Comparison of ENCODE assay signal across 8 cellular contexts in the genomic region with DNA sequence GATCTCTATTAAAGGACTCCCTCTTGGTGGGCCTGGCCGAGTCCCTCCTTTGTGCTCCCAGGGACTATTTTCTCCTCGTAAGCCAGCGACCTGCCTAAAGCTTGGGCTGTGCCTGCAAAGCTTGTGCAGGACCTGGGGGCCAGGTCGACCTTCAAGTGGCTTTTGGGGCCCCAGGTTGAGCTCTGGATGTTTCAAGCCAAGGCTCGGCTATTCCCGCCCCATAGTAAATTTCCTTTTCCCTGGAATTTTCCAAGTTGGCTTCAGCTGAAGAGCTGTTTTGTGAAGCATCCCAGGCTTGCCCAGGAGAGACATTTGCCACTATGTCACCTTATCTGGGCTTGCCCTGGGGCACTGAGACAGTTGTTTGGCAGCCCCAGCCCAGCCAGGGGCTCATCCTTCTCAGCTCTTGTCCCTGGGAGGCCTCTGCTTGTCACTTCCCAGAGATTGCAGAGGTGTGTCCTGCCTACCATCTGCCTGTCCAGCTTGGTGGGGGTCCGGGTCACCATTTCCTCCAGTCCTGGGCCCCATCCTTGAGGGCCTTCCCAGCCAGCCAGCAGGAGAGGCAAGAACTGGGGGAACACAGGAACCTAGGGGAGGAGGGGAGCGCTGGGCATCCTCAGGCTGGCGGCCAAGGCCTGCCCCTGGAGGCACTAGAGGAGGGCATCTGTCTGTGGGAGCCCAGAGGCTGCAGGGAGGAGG. TPM values are rescaled to one million over a fixed set of nuclear protein-coding genes. Genes with fewer than 3 reads are reported as not detected.
DNase-seq lines count a peak whose midpoint lies in the region; ATAC-seq and TF ChIP-seq lines count a peak whose summit lies in the region.

No MANE protein-coding gene starts in this region.

- peaks cover 38 to 41% of the 10 kb centered on the region in 2 donors for H3K4me1 Mint-ChIP-seq in natural killer cell treated with Interleukin-12 subunit alpha and Interleukin-12 subunit beta and Interleukin-15 and Interleukin-18, amount 100 ng/mL, for 72 hours (ENCODE audit: low read depth in 2 of 2)

- DNase-seq in coronary artery (ENCODE audit: low spot score) (no peak), GM10266 (ENCODE audit: extremely low spot score) (no peak)
- no peak for DNase-seq in natural killer cell treated with Interleukin-12 subunit alpha and Interleukin-12 subunit beta and Interleukin-15 and Interleukin-18, amount 100 ng/mL, for 72 hours (ENCODE audit: low spot score)
- no peak for DNase-seq in stimulated activated CD4-positive, alpha-beta T cell treated with anti-CD3 and anti-CD28 coated beads, Interleukin-4, amount 100 ng/mL, for 24 hours
- DNase-seq in effector CD4-positive, alpha-beta T cell = no peak

- H3K27ac Mint-ChIP-seq in natural killer cell treated with Interleukin-12 subunit alpha and Interleukin-12 subunit beta and Interleukin-15 and Interleukin-18, amount 100 ng/mL, for 72 hours = no peak overlapping the region

- H3K4me1 ChIP-seq in HUES6 (ENCODE audit: control insufficient read depth, insufficient read depth, low read length) = peaks cover 6% of the 10 kb centered on the region

- H3K9ac ChIP-seq in HUES6 (ENCODE audit: low read length) = peak overlapping the region; percentile 0

- H3K36me3 Mint-ChIP-seq in natural killer cell treated with Interleukin-12 subunit alpha and Interleukin-12 subunit beta and Interleukin-15 and Interleukin-18, amount 100 ng/mL, for 72 hours = peaks cover 8% of the 10 kb centered on the region

- H3K9me3 Mint-ChIP-seq in natural killer cell treated with Interleukin-12 subunit alpha and Interleukin-12 subunit beta and Interleukin-15 and Interleukin-18, amount 100 ng/mL, for 72 hours = no peaks in the 10 kb centered on the region

- H3K4me3 Mint-ChIP-seq in natural killer cell treated with Interleukin-12 subunit alpha and Interleukin-12 subunit beta and Interleukin-15 and Interleukin-18, amount 100 ng/mL, for 72 hours = peak overlapping the region; percentile 77

- H3K27ac ChIP-seq in 22Rv1 (peak overlapping the region; percentile 29; the same call in 1 of the 2 replicates), HUES6 (ENCODE audit: low read depth, low read length) (no peak overlapping the region), coronary artery (peak overlapping the region; percentile 40 to 72)

- H3K27me3 Mint-ChIP-seq in natural killer cell treated with Interleukin-12 subunit alpha and Interleukin-12 subunit beta and Interleukin-15 and Interleukin-18, amount 100 ng/mL, for 72 hours = no peaks in the 10 kb centered on the region

- H3K9me3 ChIP-seq in HUES6 (ENCODE audit: control insufficient read depth, insufficient read depth, low read depth, low read length) = no peaks in the 10 kb centered on the region

- no peaks in the 10 kb centered on the region for H3K27me3 ChIP-seq in HUES6 (ENCODE audit: control insufficient read depth, insufficient read depth, low read length)

- no peak for ATAC-seq in natural killer cell treated with Interleukin-12 subunit alpha and Interleukin-12 subunit beta and Interleukin-15 and Interleukin-18, amount 100 ng/mL, for 72 hours
- no peak for ATAC-seq in HG02610 (IDR thresholded peaks at IDR 0.05; ENCODE audit: unreplicated experiment)

- H3K36me3 ChIP-seq in HUES6 (ENCODE audit: control insufficient read depth, insufficient read depth, low read length) = peaks cover 43% of the 10 kb centered on the region

- no peak overlapping the region for H3K4me3 ChIP-seq in HUES6 (ENCODE audit: low read depth, low read length)
- H3K4me3 ChIP-seq in coronary artery = peak overlapping the region; percentile 60

- TF ChIP-seq CTCF in 22Rv1 (IDR thresholded peaks at IDR 0.05) (no peak), coronary artery (IDR thresholded peaks at IDR 0.05) (no peak), GM10266 (IDR thresholded peaks at IDR 0.05; ENCODE audit: control insufficient read depth, insufficient read depth, low read depth, missing control alignments) (no peak)

RNA-seq across cellular contexts. Expression of a gene that starts 20.2 kb away (rescaled TPM):
- 100 to 1,000 TPM; 108 to 133 TPM for total RNA-seq in natural killer cell treated with Interleukin-12 subunit alpha and Interleukin-12 subunit beta and Interleukin-15 and Interleukin-18, amount 100 ng/mL, for 72 hours

RNA-seq across cellular contexts. Expression of a gene that starts 27.7 kb away (rescaled TPM):
- total RNA-seq in natural killer cell treated with Interleukin-12 subunit alpha and Interleukin-12 subunit beta and Interleukin-15 and Interleukin-18, amount 100 ng/mL, for 72 hours = 1,000 to 10,000 TPM; 1,523 to 1,782 TPM
